ENCODE assay signal across 12 cellular contexts in genomic region chr1:51623025-51623424, GRCh38. TPM values are rescaled to one million over a fixed set of nuclear protein-coding genes. Genes with fewer than 3 reads are reported as not detected.
A peak's percentile ranks its signal among the peaks of the same experiment; 100 is the strongest.
DNase-seq lines count a peak whose midpoint lies in the region; ATAC-seq, FAIRE-seq and TF ChIP-seq lines count a peak whose summit lies in the region.
"Had no signal": no experiment of that assay in that cellular context is flagged by ENCODE, and none has a peak within 500 bp of the region (broad histone marks: within the 10 kb centered on the region; RNA-seq: fewer than 3 reads in every experiment).

No MANE protein-coding gene starts in this region.

- H3K27me3 ChIP-seq in heart left ventricle (no peaks in the 10 kb centered on the region), mesendoderm (ENCODE audit: insufficient read depth, low read length, poor library complexity) (no peaks in the 10 kb centered on the region)

- ATAC-seq in heart left ventricle: no peak
- ATAC-seq in left cardiac atrium: no peak
- ATAC-seq in T-helper 17 cell: no peak
- no peak for ATAC-seq in HG02840 (IDR thresholded peaks at IDR 0.05; ENCODE audit: low FRiP score, unreplicated experiment)

- no peak overlapping the region for H2BK5ac ChIP-seq in mesendoderm (ENCODE audit: low read length)

- H3K4me1 ChIP-seq in heart left ventricle: peaks cover 8 to 82% (median 58%) of the 10 kb centered on the region in 12 donors
- H3K4me1 ChIP-seq in mesendoderm (ENCODE audit: control insufficient read depth, low read depth, low read length): peaks cover 5% of the 10 kb centered on the region

- H3K9me3 Mint-ChIP-seq in type B pancreatic cell: no peaks in the 10 kb centered on the region
- H3K9me3 Mint-ChIP-seq: activated T-helper 2 cell treated with anti-CD3 and anti-CD28 coated beads, Interferon-gamma antibody, Interleukin-2, Interleukin-4, amounts not matched to agents 10 μg/mL and 5 μg/mL and 100 μg/mL, durations not matched to agents 14 hours and 24 hours and 36 hours had no signal

- H3K4me3 Mint-ChIP-seq in T-helper 17 cell: no peak overlapping the region
- H3K4me3 Mint-ChIP-seq in type B pancreatic cell: peak overlapping the region; percentile 3

- H3K36me3 Mint-ChIP-seq in T-helper 17 cell (ENCODE audit: low read depth): peaks cover 7% of the 10 kb centered on the region
- peaks cover 4% of the 10 kb centered on the region for H3K36me3 Mint-ChIP-seq in type B pancreatic cell

- H3K56ac ChIP-seq in mesendoderm (ENCODE audit: low read length): peak overlapping the region; percentile 9

- TF ChIP-seq CTCF in heart left ventricle (IDR thresholded peaks at IDR 0.05) (no peak), type B pancreatic cell (conservative IDR thresholded peaks at IDR 0.05) (no peak)

- H3K27me3 Mint-ChIP-seq in T-helper 17 cell: no peaks in the 10 kb centered on the region
- no peaks in the 10 kb centered on the region for H3K27me3 Mint-ChIP-seq in type B pancreatic cell

- H3K4me1 Mint-ChIP-seq in T-helper 17 cell (peaks cover 48% of the 10 kb centered on the region), type B pancreatic cell (ENCODE audit: unreplicated experiment) (peaks cover 30% of the 10 kb centered on the region)

- peak overlapping the region; percentile 5 for H3K27ac Mint-ChIP-seq in T-helper 17 cell
- peak overlapping the region; percentile 77 for H3K27ac Mint-ChIP-seq in type B pancreatic cell
- H3K27ac Mint-ChIP-seq: activated T-helper 2 cell treated with anti-CD3 and anti-CD28 coated beads, Interferon-gamma antibody, Interleukin-2, Interleukin-4, amounts not matched to agents 10 μg/mL and 5 μg/mL and 100 μg/mL, durations not matched to agents 14 hours and 24 hours and 36 hours had no signal

- intact Hi-C loops in heart left ventricle (cut with DNase I): loop anchor here in 1 of 10 donors (5.0 kb wide), 1 partner anchor 149 kb away; no protein-coding TSS in a partner anchor
- intact Hi-C loops in left cardiac atrium (cut with DNase I): no loop called here

- H3K79me2 ChIP-seq in mesendoderm (ENCODE audit: control insufficient read depth, insufficient read depth, low read length): peaks cover 5% of the 10 kb centered on the region

- H3K23ac ChIP-seq in mesendoderm (ENCODE audit: low read length): no peak overlapping the region

- no peak overlapping the region for H3K4ac ChIP-seq in mesendoderm (ENCODE audit: low read depth, low read length)

- peak overlapping the region; percentile 76 for H4K8ac ChIP-seq in mesendoderm (ENCODE audit: low read depth, low read length)

- H2AK5ac ChIP-seq in mesendoderm (ENCODE audit: low read length): no peak overlapping the region

- H3K27ac ChIP-seq in heart left ventricle (peak overlapping the region in 8 of 12 donors; percentile 11 to 62 (median 41)), mesendoderm (ENCODE audit: low read depth, low read length) (peak overlapping the region; percentile 26)

- H3K36me3 ChIP-seq in heart left ventricle (no peaks in the 10 kb centered on the region), mesendoderm (ENCODE audit: control insufficient read depth, insufficient read depth, low read length) (no peaks in the 10 kb centered on the region)
- H3K36me3 ChIP-seq: WERI-Rb-1 had no signal

- no peak for DNase-seq in heart left ventricle
- DNase-seq in left cardiac atrium: no peak
- no peak for DNase-seq in T-helper 17 cell
- DNase-seq in mesendoderm: peak; percentile 27
- DNase-seq in type B pancreatic cell (ENCODE audit: extremely low spot score, unreplicated experiment): no peak
- DNase-seq in HTR-8/SVneo (ENCODE audit: insufficient read length, low spot score): no peak
- DNase-seq in activated CD4-positive, CD25-positive, alpha-beta regulatory T cell (lab: John Stamatoyannopoulos, UW): no peak
- DNase-seq: activated CD8-positive, alpha-beta memory T cell treated with anti-CD3 and anti-CD28 coated beads for 24 hours had no signal

- H2BK15ac ChIP-seq in mesendoderm (replicated peaks; ENCODE audit: low read depth): peak overlapping the region; percentile 45

- H3K9me3 ChIP-seq in heart left ventricle (no peaks in the 10 kb centered on the region), T-helper 17 cell (ENCODE audit: control insufficient read depth, low read length, poor library complexity, severe bottlenecking) (no peaks in the 10 kb centered on the region)

- 71 to 87% (median 83%) methylated on average over 2 of the region's 2 CpGs for WGBS in heart left ventricle, 4 donors
- WGBS in mesendoderm (ENCODE audit: extremely low coverage, insufficient coverage, low lambda C conversion rate): no CpG with 5 or more reads among the region's 2 CpGs

- no peak overlapping the region for H2BK120ac ChIP-seq in mesendoderm (ENCODE audit: low read depth, low read length)

- H3K4me3 ChIP-seq in heart left ventricle (no peak overlapping the region), mesendoderm (ENCODE audit: low read length) (no peak overlapping the region)

- no peak for TF ChIP-seq POLR2A in heart left ventricle (IDR thresholded peaks at IDR 0.05)

- H3K4me2 ChIP-seq in mesendoderm (ENCODE audit: low read length): no peak overlapping the region

- peaks cover 8% of the 10 kb centered on the region for H3K79me1 ChIP-seq in mesendoderm (ENCODE audit: low read length)

- H3K9ac ChIP-seq in mesendoderm (ENCODE audit: low read length): no peak overlapping the region

- H4K5ac ChIP-seq in mesendoderm (ENCODE audit: low read length): no peak overlapping the region

- H3K18ac ChIP-seq in mesendoderm (ENCODE audit: low read length): peak overlapping the region; percentile 75

- no peak for FAIRE-seq in HTR-8/SVneo (lab: Jason Lieb, UNC)
- FAIRE-seq: colon had no signal

RNA-seq across cellular contexts. Expression of gene OSBPL9, which starts 6.1 kb away (rescaled TPM):
- 10 to 100 TPM; 44.5 to 69.5 (median 53.5) TPM for total RNA-seq in heart left ventricle
- 10 to 100 TPM; 48.5 to 50.4 TPM for polyA plus RNA-seq in heart left ventricle
- 10 to 100 TPM; 39.3 to 45.1 TPM for total RNA-seq in left cardiac atrium
- total RNA-seq in T-helper 17 cell: 10 to 100 TPM; 47.3 to 49.2 TPM
- 45.4 TPM for polyA plus RNA-seq in mesendoderm (2013, experiment 1 of 2)
- 46.3 TPM for polyA plus RNA-seq in mesendoderm (2013, experiment 2 of 2)
- total RNA-seq in type B pancreatic cell (ENCODE audit: low replicate concordance): 84.9 and 88.3 TPM in 2 replicates
